Comparison of ENCODE assay signal across 9 cellular contexts in genomic region chr9:127388037-127388855, GRCh38. TPM values are rescaled to one million over a fixed set of nuclear protein-coding genes. Genes with fewer than 3 reads are reported as not detected.
DNase-seq lines count a peak whose midpoint lies in the region; ATAC-seq and TF ChIP-seq lines count a peak whose summit lies in the region.
"Had no signal": no experiment of that assay in that cellular context is flagged by ENCODE, and none has a peak within 500 bp of the region (broad histone marks: within the 10 kb centered on the region; RNA-seq: fewer than 3 reads in every experiment).

No MANE protein-coding gene starts in this region.

- intact Hi-C loops in activated B cell treated with CpG ODN at 0.5 μM for 24 hours (cut with micrococcal nuclease) = no loop called here

- peaks cover 9% of the 10 kb centered on the region for H3K4me1 Mint-ChIP-seq in activated B cell treated with CpG ODN at 0.5 μM for 24 hours
- H3K4me1 Mint-ChIP-seq in naive B cell = peaks cover 0 to 5% (median 0%) of the 10 kb centered on the region in 3 donors

- DNase-seq in AG04450 (ENCODE audit: low read depth, low spot score) (peak; percentile 93), HK-2 (ENCODE audit: unreplicated experiment) (peak; percentile 78), activated B cell treated with CpG ODN at 0.5 μM for 24 hours (no peak), cardiac fibroblast (ENCODE audit: low read depth in 2 of 2) (peak; percentile 96 to 98), naive B cell (no peak), NCI-H82 treated with DMSO at 0.1 percent for 48 hours (lab: John Stamatoyannopoulos, UW; ENCODE audit: unreplicated experiment) (no peak)
- DNase-seq in stimulated activated naive CD4-positive, alpha-beta T cell treated with Interleukin-2 at 50 U/mL for 16 hours (lab: John Stamatoyannopoulos, UW) = peak; percentile 83

- CTCF ChIA-PET in AG04450 (lab: Charles Lee) (interaction anchor here (0.7 kb wide), 2 partner anchors 9 to 960 kb away, joined by 3 to 5 read pairs; partner anchors contain the start of gene SLC2A8), activated B cell treated with CpG ODN at 0.5 μM for 24 hours (lab: Charles Lee) (no interaction called here)

- H3K36me3 Mint-ChIP-seq in activated B cell treated with CpG ODN at 0.5 μM for 24 hours (ENCODE audit: low read depth) = no peaks in the 10 kb centered on the region
- H3K36me3 Mint-ChIP-seq in naive B cell = no peaks in the 10 kb centered on the region

- POLR2A ChIA-PET in AG04450 (lab: Yijun Ruan, JAX) (interaction anchor here (0.6 to 1.2 kb wide), 7 partner anchors 8 to 198 kb away, joined by 3 to 9 read pairs (median 6); partner anchors contain the start of genes LRSAM1, RPL12, SLC2A8 and ZNF79), activated B cell treated with CpG ODN at 0.5 μM for 24 hours (lab: Charles Lee) (interaction anchor here (1.0 kb wide), 1 partner anchor 8 kb away, joined by 3 read pairs; the partner anchor contains the start of gene SLC2A8)

- H3K27me3 Mint-ChIP-seq in activated B cell treated with CpG ODN at 0.5 μM for 24 hours (peaks cover 10% of the 10 kb centered on the region), naive B cell (peaks cover 53 to 70% (median 56%) of the 10 kb centered on the region in 3 donors)

- H3K4me3 ChIP-seq in AG04450 (ENCODE audit: low read depth, low read length) (no peak overlapping the region; the same call in 1 of the 2 replicates), cardiac fibroblast (replicated peaks in 1 of 2; ENCODE audit: low read depth in 2 of 2, low read length in 2 of 2) (no peak overlapping the region)
- H3K4me3 ChIP-seq: right lobe of liver had no signal

- H3K9me3 Mint-ChIP-seq in activated B cell treated with CpG ODN at 0.5 μM for 24 hours = no peaks in the 10 kb centered on the region
- H3K9me3 Mint-ChIP-seq in naive B cell = no peaks in the 10 kb centered on the region

- peak overlapping the region; percentile 83 for H3K27ac ChIP-seq in AG04450 (ENCODE audit: low read depth, low read length)
- H3K27ac ChIP-seq: right lobe of liver had no signal

- no peak overlapping the region for H3K27ac Mint-ChIP-seq in activated B cell treated with CpG ODN at 0.5 μM for 24 hours
- no peak overlapping the region for H3K27ac Mint-ChIP-seq in naive B cell

- ATAC-seq in GM19452 (IDR thresholded peaks at IDR 0.05; ENCODE audit: unreplicated experiment) (peak; percentile 71), activated B cell treated with CpG ODN at 0.5 μM for 24 hours (ENCODE audit: low read depth) (peak; percentile 86), naive B cell (ENCODE audit: low read depth in 2 of 2) (peak; percentile 40 to 68)

- H3K9me3 ChIP-seq in AG04450 (ENCODE audit: control insufficient read depth, insufficient read depth, low read length) = no peaks in the 10 kb centered on the region
- H3K9me3 ChIP-seq: right lobe of liver had no signal

- no peak overlapping the region for H3K4me3 Mint-ChIP-seq in activated B cell treated with CpG ODN at 0.5 μM for 24 hours
- H3K4me3 Mint-ChIP-seq in naive B cell = no peak overlapping the region

- peaks cover 19% of the 10 kb centered on the region for H3K27me3 ChIP-seq in AG04450 (ENCODE audit: control insufficient read depth, insufficient read depth, low read length)
- H3K27me3 ChIP-seq: right lobe of liver had no signal

- TF ChIP-seq CTCF in AG04450 (IDR thresholded peaks at IDR 0.05; ENCODE audit: low read depth, low read length) (no peak), activated B cell treated with CpG ODN at 0.5 μM for 24 hours (IDR thresholded peaks at IDR 0.05) (no peak), cardiac fibroblast (IDR thresholded peaks at IDR 0.05; ENCODE audit: low read depth, low read length) (no peak)

RNA-seq across cellular contexts. Expression of gene SLC2A8, which starts 8.7 kb away (rescaled TPM):
- polyA plus RNA-seq in AG04450 (2011; rRNA removed) (5.4 and 6.3 TPM in 2 replicates), naive B cell (ENCODE audit: low read depth in 6 of 6) (10 to 100 TPM in 1 of 6 donors, 1 to 10 TPM in 5; 6.0 to 14.3 (median 8.5) TPM)
- polyA minus RNA-seq in AG04450 (2011; rRNA and poly(A)+ RNA removed) = 4.6 and 5.7 TPM in 2 replicates
- total RNA-seq in activated B cell treated with CpG ODN at 0.5 μM for 24 hours = 13.4 and 17.1 TPM in 2 replicates

RNA-seq across cellular contexts. Expression of gene ZNF79, which starts 35.9 kb away (rescaled TPM):
- 5.2 and 5.6 TPM in 2 replicates for polyA plus RNA-seq in AG04450 (2011; rRNA removed)
- 19.7 and 21.1 TPM in 2 replicates for polyA minus RNA-seq in AG04450 (2011; rRNA and poly(A)+ RNA removed)
- 13.5 and 14.0 TPM in 2 replicates for total RNA-seq in activated B cell treated with CpG ODN at 0.5 μM for 24 hours
- polyA plus RNA-seq in naive B cell (ENCODE audit: low read depth in 6 of 6) = 1 to 10 TPM in 5 of 6 donors, not detected in 1; 5.8 to 8.8 (median 6.2) TPM

Comparison
In these comparisons a context has a peak if more than half of its experiments do, and no peak if none do; other contexts are left out.
1. DNase-seq: peak in AG04450 (single experiment), HK-2 (single experiment), cardiac fibroblast (2 of 2) and stimulated activated naive CD4-positive, alpha-beta T cell treated with Interleukin-2 at 50 U/mL for 16 hours (single experiment); none in activated B cell treated with CpG ODN at 0.5 μM for 24 hours (single experiment), naive B cell (single experiment) and NCI-H82 treated with DMSO at 0.1 percent for 48 hours (single experiment).
2. Peak in every context shown above with its lines, with median percentiles within 50 percentile points of each other: ATAC-seq.